Comparison of ENCODE assay signal across 2 cellular contexts in genomic region chr1:1508775-1509464, GRCh38. TPM values are rescaled to one million over a fixed set of nuclear protein-coding genes. Genes with fewer than 3 reads are reported as not detected.
"Had no signal": no experiment of that assay in that cellular context is flagged by ENCODE, and none has a peak within 500 bp of the region (broad histone marks: within the 10 kb centered on the region; RNA-seq: fewer than 3 reads in every experiment).

No MANE protein-coding gene starts in this region.

RNA-seq across cellular contexts. Expression of gene TMEM240, which starts 31.5 kb away (rescaled TPM):
- polyA plus RNA-seq: naive thymus-derived CD8-positive, alpha-beta T cell had no signal

RNA-seq across cellular contexts. Expression of gene ATAD3C, which starts 59.4 kb away (rescaled TPM):
- total RNA-seq: vagina had no signal
